ENCODE assay signal across 1 cellular context in genomic region chr15:42493694-42494093, GRCh38.
TF ChIP-seq lines count a peak whose summit lies in the region.

No MANE protein-coding gene starts in this region.

TF ChIP-seq in endothelial cell of umbilical vein, 7 proteins besides CTCF, POLR2A, EP300 and RAD21:
- TF ChIP-seq, protein P1, sequence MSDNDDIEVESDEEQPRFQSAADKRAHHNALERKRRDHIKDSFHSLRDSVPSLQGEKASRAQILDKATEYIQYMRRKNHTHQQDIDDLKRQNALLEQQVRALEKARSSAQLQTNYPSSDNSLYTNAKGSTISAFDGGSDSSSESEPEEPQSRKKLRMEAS (IDR thresholded peaks at IDR 0.05; ENCODE audit: insufficient read depth, insufficient read length), result no peak
- TF ChIP-seq FOS (IDR thresholded peaks at IDR 0.05; ENCODE audit: borderline replicate concordance, insufficient read depth, low read length) (no peak), EZH2 (IDR thresholded peaks at IDR 0.05; ENCODE audit: borderline replicate concordance, low read depth, low read length, severe bottlenecking) (no peak), JUN (IDR thresholded peaks at IDR 0.05; ENCODE audit: borderline replicate concordance, insufficient read depth, insufficient read length, low read depth) (no peak), MYC (IDR thresholded peaks at IDR 0.05; ENCODE audit: low read depth, low read length) (no peak), GATA2 (IDR thresholded peaks at IDR 0.05; ENCODE audit: insufficient read depth, insufficient read length, low read depth, low read length) (no peak), POLR2AphosphoS5 (IDR thresholded peaks at IDR 0.05; ENCODE audit: insufficient read depth, low read depth, low read length) (no peak)
